In genomic region chr7:107085180-107085579, GRCh38 we compare ENCODE assay signal across 10 cellular contexts.
"Had no signal": no experiment of that assay in that cellular context is flagged by ENCODE, and none has a peak within 500 bp of the region (broad histone marks: within the 10 kb centered on the region; RNA-seq: fewer than 3 reads in every experiment).

No MANE protein-coding gene starts in this region.

- H2AFZ ChIP-seq: GM23338 had no signal

- H3K9me3 Mint-ChIP-seq: GM23338, H9, HFFc6 had no signal

- FAIRE-seq: H1, H54 had no signal

- H3K4me3 ChIP-seq: GM23338 had no signal

- H3K9ac ChIP-seq: KMS-11 had no signal

- H3K4me2 ChIP-seq: GM23338, KMS-11 had no signal

- DNase-seq: H9, HCEC 1CT, HFFc6, IMR-90, KBM-7 had no signal

- H3K27ac ChIP-seq: HL-60, KMS-11 had no signal

- H3K27ac Mint-ChIP-seq: GM23338, H9, HFFc6 had no signal

- H3K4me3 Mint-ChIP-seq: GM23338, H9, HFFc6 had no signal

- ATAC-seq: GM23338 had no signal
